In genomic region chr15:98548172-98548971, GRCh38 we compare ENCODE assay signal across 8 cellular contexts.
DNase-seq lines count a peak whose midpoint lies in the region; ATAC-seq and TF ChIP-seq lines count a peak whose summit lies in the region.

No MANE protein-coding gene starts in this region.

- H3K4me3 ChIP-seq in SJCRH30 (peak overlapping the region; percentile 65), astrocyte of the cerebellum (ENCODE audit: low read depth, low read length) (peak overlapping the region; percentile 53), psoas muscle (peak overlapping the region; percentile 74), aorta (ENCODE audit: low read length in 2 of 2) (peak overlapping the region; percentile 12 to 45)

- 0 to 1% (median 1%) methylated on average over 58 to 63 of the region's 63 CpGs for WGBS in psoas muscle, 3 donors
- WGBS in aorta, 2 donors, result 0 to 1% methylated on average over 63 of the region's 63 CpGs

- H3K36me3 ChIP-seq in SJCRH30 (no peaks in the 10 kb centered on the region), psoas muscle (ENCODE audit: insufficient read depth in 1 of 2, low read depth in 1 of 2) (no peaks in the 10 kb centered on the region), aorta (ENCODE audit: control insufficient read depth in 1 of 2, insufficient read depth in 2 of 2, low read length in 1 of 2) (no peaks in the 10 kb centered on the region)

- in situ Hi-C loops in G401 (cut with HindIII; ENCODE audit: low sequenced_read_pairs) (no loop called here), astrocyte of the cerebellum (cut with HindIII; ENCODE audit: low sequenced_read_pairs) (no loop called here)

- H3K27me3 ChIP-seq in SJCRH30 (peaks cover 5% of the 10 kb centered on the region; the same call in 1 of the 2 replicates), psoas muscle (ENCODE audit: insufficient read depth in 3 of 3, low read length in 2 of 3) (peaks cover 0 to 31% (median 2%) of the 10 kb centered on the region in 3 donors), aorta (ENCODE audit: control insufficient read depth in 1 of 2, insufficient read depth in 2 of 2, low read length in 1 of 2) (no peaks in the 10 kb centered on the region)

- H3K4me1 ChIP-seq in SJCRH30, result no peaks in the 10 kb centered on the region
- peaks cover 10% of the 10 kb centered on the region for H3K4me1 ChIP-seq in psoas muscle
- H3K4me1 ChIP-seq in aorta (ENCODE audit: control insufficient read depth in 1 of 2, insufficient read depth in 2 of 2, low read length in 2 of 2), result no peaks in the 10 kb centered on the region

- intact Hi-C loops in psoas muscle (cut with DNase I) (no loop called here), aorta (cut with DNase I) (no loop called here)

- H3K27ac ChIP-seq in SJCRH30 (peak overlapping the region; percentile 48), psoas muscle (peak overlapping the region; percentile 60), aorta (ENCODE audit: low read depth in 1 of 2, low read length in 2 of 2) (peak overlapping the region in 1 of 2 donors; percentile 55)

- DNase-seq in G401 (ENCODE audit: low spot score) (peak; percentile 46), SJCRH30 (peak; percentile 69 to 75), astrocyte of the cerebellum (ENCODE audit: low read depth) (peak; percentile 5), hippocampal formation (lab: John Stamatoyannopoulos, UW) (peak; percentile 8 to 48), psoas muscle (peak; percentile 74 to 85), aorta (peak; percentile 83 to 93), NCI-H1930 (lab: John Stamatoyannopoulos, UW) (no peak)

- TF ChIP-seq CTCF in astrocyte of the cerebellum (IDR thresholded peaks at IDR 0.05; ENCODE audit: low read depth, low read length, missing control alignments) (peak; percentile 29), psoas muscle (IDR thresholded peaks at IDR 0.05) (no peak)

- ATAC-seq in psoas muscle (peak; percentile 83 to 94 (median 90)), aorta (ENCODE audit: low FRiP score) (peak; percentile 95), GM19351 (IDR thresholded peaks at IDR 0.05; ENCODE audit: unreplicated experiment) (no peak)

- H3K9me3 ChIP-seq in SJCRH30 (replicated peaks), result no peaks in the 10 kb centered on the region
- no peaks in the 10 kb centered on the region for H3K9me3 ChIP-seq in psoas muscle
- H3K9me3 ChIP-seq in aorta (ENCODE audit: control insufficient read depth, low read length), result no peaks in the 10 kb centered on the region

Comparison
In these comparisons a context has a peak if more than half of its experiments do, and no peak if none do; other contexts are left out.
1. DNase-seq: peak in G401 (single experiment), SJCRH30 (2 of 2), astrocyte of the cerebellum (single experiment), hippocampal formation (2 of 2), psoas muscle (2 of 2) and aorta (2 of 2); none in NCI-H1930 (0 of 2).
2. Peak in every context shown above with its lines, with median percentiles within 50 percentile points of each other: H3K4me3 ChIP-seq.